In the genomic region with DNA sequence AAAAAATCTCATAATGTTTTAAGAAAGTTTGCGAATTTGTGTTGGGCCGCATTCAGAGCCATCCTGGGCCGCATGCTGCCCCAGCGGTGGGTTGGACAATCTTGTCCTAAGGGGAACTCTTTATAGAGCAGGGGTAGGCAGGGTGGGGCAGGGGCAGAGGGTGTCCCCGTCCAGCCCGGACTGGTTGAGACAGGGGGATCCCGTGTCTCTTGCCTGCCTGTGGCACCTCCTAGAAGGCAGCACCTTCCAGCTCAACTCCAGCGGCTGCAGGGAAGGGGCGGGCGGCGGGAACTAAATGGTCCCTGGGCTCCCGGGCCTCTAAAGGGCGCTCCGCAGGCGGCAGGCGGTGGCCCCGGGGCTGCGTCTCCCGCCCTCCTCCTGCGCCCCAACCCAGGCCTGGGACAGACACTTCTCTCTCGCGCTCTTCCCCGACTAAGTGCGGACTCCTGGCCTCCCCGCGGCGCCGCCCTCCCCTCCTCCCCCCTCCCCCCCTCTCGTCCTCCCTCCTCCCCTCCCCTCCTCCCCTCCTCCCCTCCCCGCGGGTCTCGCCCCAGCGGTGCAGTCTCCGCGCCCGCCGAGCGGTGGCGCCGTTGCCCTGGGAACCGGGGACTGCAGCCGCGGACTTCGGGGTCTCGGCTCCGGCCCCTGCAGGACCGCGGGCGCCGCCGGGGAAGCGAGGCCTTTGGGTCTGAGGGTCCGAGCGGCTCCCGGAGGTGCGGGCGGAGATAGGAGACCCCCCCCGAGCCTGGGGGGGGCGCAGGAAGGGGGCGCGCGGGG, we compare ENCODE assay signal across 9 cellular contexts.
DNase-seq lines count a peak whose midpoint lies in the region; ATAC-seq, FAIRE-seq and TF ChIP-seq lines count a peak whose summit lies in the region.
"Had no signal": no experiment of that assay in that cellular context is flagged by ENCODE, and none has a peak within 500 bp of the region (broad histone marks: within the 10 kb centered on the region; RNA-seq: fewer than 3 reads in every experiment).

No MANE protein-coding gene starts in this region.

- H3K4me2 ChIP-seq in mesenchymal stem cell (ENCODE audit: low read length, poor library complexity, severe bottlenecking): no peak overlapping the region

- no peak overlapping the region for H3K18ac ChIP-seq in mesenchymal stem cell (ENCODE audit: low read depth in 1 of 2, low read length in 2 of 2)

- no peak overlapping the region for H3K27ac Mint-ChIP-seq in T-cell

- peaks cover 8 to 23% (median 15%) of the 10 kb centered on the region in 3 donors for H3K4me1 Mint-ChIP-seq in T-cell

- H2BK12ac ChIP-seq in mesenchymal stem cell (ENCODE audit: low read length in 2 of 2): no peak overlapping the region

- H3K27me3 ChIP-seq in mesenchymal stem cell (ENCODE audit: control insufficient read depth in 1 of 2, insufficient read depth in 1 of 2, low read length in 2 of 2): peaks cover 64 to 75% of the 10 kb centered on the region in 2 experiments

- H3K14ac ChIP-seq in mesenchymal stem cell (ENCODE audit: low read length in 2 of 2): no peak overlapping the region

- H2BK5ac ChIP-seq in mesenchymal stem cell (ENCODE audit: low read depth, low read length, poor library complexity, severe bottlenecking): no peak overlapping the region

- H3K4me1 ChIP-seq in mesenchymal stem cell (ENCODE audit: control insufficient read depth, insufficient read depth, low read depth, low read length): peaks cover 5% of the 10 kb centered on the region

- no peak overlapping the region for H3K9ac ChIP-seq in mesenchymal stem cell (ENCODE audit: low read length)

- no peaks in the 10 kb centered on the region for H3K9me3 ChIP-seq in mesenchymal stem cell (ENCODE audit: control insufficient read depth, low read length)

- H2AK5ac ChIP-seq in mesenchymal stem cell (ENCODE audit: low read length, severe bottlenecking): no peak overlapping the region

- H3K4ac ChIP-seq in mesenchymal stem cell (ENCODE audit: low read depth in 1 of 2, low read length in 2 of 2): no peak overlapping the region

- ATAC-seq in T-cell (replicated peaks in 1 of 4): peak; percentile 44 to 65 (median 50)
- no peak for ATAC-seq in GM18907 (IDR thresholded peaks at IDR 0.05; ENCODE audit: unreplicated experiment)
- ATAC-seq in GM19023 (IDR thresholded peaks at IDR 0.05; ENCODE audit: unreplicated experiment): no peak

- H3K4me3 Mint-ChIP-seq in T-cell: peak overlapping the region in 2 of 3 donors; percentile 13 to 22

- no peak overlapping the region for H2BK15ac ChIP-seq in mesenchymal stem cell (ENCODE audit: low read depth, poor library complexity, severe bottlenecking)

- no peak overlapping the region for H4K91ac ChIP-seq in mesenchymal stem cell (ENCODE audit: low read length)

- CTCF ChIA-PET in T-cell (lab: Charles Lee): no interaction called here

- no peaks in the 10 kb centered on the region for H3K79me1 ChIP-seq in mesenchymal stem cell (replicated peaks; ENCODE audit: low read length, poor library complexity, severe bottlenecking)

- no peak overlapping the region for H3K27ac ChIP-seq in coronary artery
- H3K27ac ChIP-seq in mesenchymal stem cell (ENCODE audit: low read length, poor library complexity, severe bottlenecking): no peak overlapping the region
- H3K27ac ChIP-seq: epithelial cell of prostate had no signal

- 14% methylated on average over 22 of the region's 62 CpGs for WGBS in mesenchymal stem cell

- no peaks in the 10 kb centered on the region for H3K36me3 Mint-ChIP-seq in T-cell

- no peak overlapping the region for H2BK120ac ChIP-seq in mesenchymal stem cell (ENCODE audit: low read depth, low read length)

- peaks cover 57 to 83% of the 10 kb centered on the region in 2 donors for H3K27me3 Mint-ChIP-seq in T-cell

- H2AFZ ChIP-seq in mesenchymal stem cell (ENCODE audit: low read depth, low read length): no peak overlapping the region

- no peak overlapping the region for H3K23ac ChIP-seq in mesenchymal stem cell (ENCODE audit: low read length in 2 of 2)

- FAIRE-seq in GM19239 (lab: Jason Lieb, UNC): no peak

- no peaks in the 10 kb centered on the region for H3K36me3 ChIP-seq in mesenchymal stem cell (ENCODE audit: control insufficient read depth in 1 of 2, insufficient read depth in 2 of 2, low read depth in 1 of 2, low read length in 2 of 2)

- H3K9me3 Mint-ChIP-seq in T-cell: peaks cover 0 to 5% (median 0%) of the 10 kb centered on the region in 3 donors

- peak overlapping the region; percentile 13 for H4K8ac ChIP-seq in mesenchymal stem cell (ENCODE audit: low read length)

- no peak for DNase-seq in AG09309 (ENCODE audit: low read depth)
- peak; percentile 70 for DNase-seq in GM19239 (ENCODE audit: insufficient read length, low spot score)
- DNase-seq in T-cell: peak in 24 of 34 experiments; percentile 15 to 59 (median 42)
- DNase-seq in coronary artery (ENCODE audit: low spot score): peak; percentile 59
- no peak for DNase-seq in mesenchymal stem cell
- DNase-seq in EL: no peak

- POLR2A ChIA-PET in T-cell (lab: Charles Lee): no interaction called here

- no peak overlapping the region for H3K4me3 ChIP-seq in AG09309 (ENCODE audit: control insufficient read depth, low read depth, low read length)
- peak overlapping the region; percentile 44 for H3K4me3 ChIP-seq in coronary artery
- H3K4me3 ChIP-seq in mesenchymal stem cell (ENCODE audit: insufficient read depth in 1 of 2, low read depth in 1 of 2, low read length in 2 of 2): no peak overlapping the region

- TF ChIP-seq CTCF in AG09309 (IDR thresholded peaks at IDR 0.05; ENCODE audit: control insufficient read depth, insufficient read depth, low read depth, low read length, missing control alignments) (peak; percentile 31), coronary artery (IDR thresholded peaks at IDR 0.05) (no peak)

Comparison
In these comparisons a context has a peak if more than half of its experiments do, and no peak if none do; other contexts are left out.
1. DNase-seq: peak in GM19239 (single experiment), T-cell (24 of 34) and coronary artery (single experiment); none in AG09309 (single experiment), mesenchymal stem cell (single experiment) and EL (single experiment).
2. ATAC-seq: peak in T-cell (4 of 4); none in GM18907 (single experiment) and GM19023 (single experiment).